34 cellular contexts compared by ENCODE assay signal in genomic region chr7:28804157-28804556, GRCh38.
"Had no signal": no experiment of that assay in that cellular context is flagged by ENCODE, and none has a peak within 500 bp of the region (broad histone marks: within the 10 kb centered on the region; RNA-seq: fewer than 3 reads in every experiment).

No MANE protein-coding gene starts in this region.

- DNase-seq: activated B cell treated with CpG ODN at 0.5 μM for 24 hours; activated CD4-positive, alpha-beta memory T cell treated with anti-CD3 and anti-CD28 coated beads for 36 hours; activated CD4-positive, alpha-beta T cell treated with anti-CD3 and anti-CD28 coated beads for 36 hours; activated CD4-positive, alpha-beta T cell treated with anti-CD3 and anti-CD28 coated beads, Interleukin-2, amount 10 ng/mL, durations not matched to agents 24 days and 14 days; activated CD4-positive, CD25-positive, alpha-beta regulatory T cell treated with anti-CD3 and anti-CD28 coated beads, Interleukin-2, amount 50 U/mL, for 72 hours; activated CD8-positive, alpha-beta memory T cell treated with anti-CD3 and anti-CD28 coated beads, Interleukin-2, amount 10 ng/mL, durations not matched to agents 7 days and 5 days; activated CD8-positive, alpha-beta memory T cell treated with anti-CD3 and anti-CD28 coated beads, Interleukin-2, amount 50 U/mL, for 4 hours; activated CD8-positive, alpha-beta T cell treated with anti-CD3 and anti-CD28 coated beads, Interleukin-2, amount 10 ng/mL, durations not matched to agents 7 days and 5 days; activated effector memory CD4-positive, alpha-beta T cell treated with anti-CD3 and anti-CD28 coated beads, Interleukin-2, amount 50 U/mL, for 16 hours; activated naive CD4-positive, alpha-beta T cell treated with anti-CD3 and anti-CD28 coated beads for 36 hours; activated naive CD8-positive, alpha-beta T cell treated with anti-CD3 and anti-CD28 coated beads, Interleukin-2, amount 10 ng/mL, durations not matched to agents 7 days and 5 days; activated T-cell treated with anti-CD3 and anti-CD28 coated beads, Interleukin-2, amount 50 U/mL, for 1 hour; activated T-cell treated with anti-CD3 and anti-CD28 coated beads, Interleukin-2, amount 50 U/mL, for 48 hours; brain microvascular endothelial cell; dermis blood vessel endothelial cell; effector CD4-positive, alpha-beta T cell; effector memory CD8-positive, alpha-beta T cell; erythroblast; esophagus squamous epithelium; glutamatergic neuron; heart left ventricle; T-helper 1 cell; T-helper 17 cell; T1000; WERI-Rb-1 had no signal

- H3K36me3 Mint-ChIP-seq: activated CD4-positive, alpha-beta memory T cell treated with anti-CD3 and anti-CD28 coated beads for 36 hours; activated CD8-positive, alpha-beta memory T cell treated with anti-CD3 and anti-CD28 coated beads, Interleukin-2, amount 10 ng/mL, durations not matched to agents 7 days and 5 days; activated naive CD4-positive, alpha-beta T cell treated with anti-CD3 and anti-CD28 coated beads, Interleukin-2, amount 50 U/mL, for 72 hours; activated naive CD8-positive, alpha-beta T cell treated with anti-CD3 and anti-CD28 coated beads, Interleukin-2, amount 10 ng/mL, durations not matched to agents 7 days and 5 days had no signal

- H3K27me3 ChIP-seq: ascending aorta, brain microvascular endothelial cell, esophagus squamous epithelium, heart left ventricle had no signal

- H3K27ac Mint-ChIP-seq: activated B cell treated with CpG ODN at 0.5 μM for 24 hours; activated CD4-positive, alpha-beta memory T cell treated with anti-CD3 and anti-CD28 coated beads for 36 hours; activated CD4-positive, alpha-beta T cell treated with anti-CD3 and anti-CD28 coated beads for 36 hours; activated CD4-positive, alpha-beta T cell treated with anti-CD3 and anti-CD28 coated beads, Interleukin-2, amount 10 ng/mL, durations not matched to agents 24 days and 14 days; activated CD8-positive, alpha-beta memory T cell treated with anti-CD3 and anti-CD28 coated beads, Interleukin-2, amount 10 ng/mL, durations not matched to agents 7 days and 5 days; activated CD8-positive, alpha-beta T cell treated with anti-CD3 and anti-CD28 coated beads, Interleukin-2, amount 10 ng/mL, durations not matched to agents 7 days and 5 days; activated naive CD4-positive, alpha-beta T cell treated with anti-CD3 and anti-CD28 coated beads for 36 hours; activated naive CD4-positive, alpha-beta T cell treated with anti-CD3 and anti-CD28 coated beads, Interleukin-2, amount 50 U/mL, for 72 hours; activated naive CD8-positive, alpha-beta T cell treated with anti-CD3 and anti-CD28 coated beads, Interleukin-2, amount 10 ng/mL, durations not matched to agents 7 days and 5 days; activated T-helper 1 cell treated with anti-CD3 and anti-CD28 coated beads, Interleukin-12 subunit alpha, Interleukin-12 subunit beta, Interleukin-2, Interleukin-4 antibody, amounts not matched to agents 30 ng/mL and 10 ng/mL and 1 ng/mL, durations not matched to agents 14 hours and 24 hours and 36 hours; activated T-helper 2 cell treated with anti-CD3 and anti-CD28 coated beads, Interferon-gamma antibody, Interleukin-2, Interleukin-4, amounts not matched to agents 10 μg/mL and 5 μg/mL and 100 μg/mL, durations not matched to agents 14 hours and 24 hours and 36 hours; effector memory CD8-positive, alpha-beta T cell; T-helper 17 cell; T-helper 2 cell treated with Interferon-gamma antibody and Interleukin-4, amounts not matched to agents 5 μg/mL and 100 μg/mL, for 36 hours had no signal

- H3K4me3 ChIP-seq: ascending aorta, coronary artery, esophagus squamous epithelium, heart left ventricle had no signal

- H3K36me3 ChIP-seq: ascending aorta, brain microvascular endothelial cell, esophagus squamous epithelium, WERI-Rb-1 had no signal

- H3K27ac ChIP-seq: ascending aorta, brain microvascular endothelial cell, coronary artery, esophagus squamous epithelium, heart left ventricle, WERI-Rb-1 had no signal

- H3K9me3 Mint-ChIP-seq: activated B cell treated with CpG ODN at 0.5 μM for 24 hours; activated CD4-positive, alpha-beta memory T cell treated with anti-CD3 and anti-CD28 coated beads for 36 hours; activated CD4-positive, alpha-beta T cell treated with anti-CD3 and anti-CD28 coated beads, Interleukin-2, amount 10 ng/mL, durations not matched to agents 24 days and 14 days; activated naive CD4-positive, alpha-beta T cell treated with anti-CD3 and anti-CD28 coated beads for 36 hours; activated naive CD8-positive, alpha-beta T cell treated with anti-CD3 and anti-CD28 coated beads, Interleukin-2, amount 10 ng/mL, durations not matched to agents 7 days and 5 days; activated T-helper 1 cell treated with anti-CD3 and anti-CD28 coated beads, Interleukin-12 subunit alpha, Interleukin-12 subunit beta, Interleukin-2, Interleukin-4 antibody, amounts not matched to agents 30 ng/mL and 10 ng/mL and 1 ng/mL, durations not matched to agents 14 hours and 24 hours and 36 hours; activated T-helper 2 cell treated with anti-CD3 and anti-CD28 coated beads, Interferon-gamma antibody, Interleukin-2, Interleukin-4, amounts not matched to agents 10 μg/mL and 5 μg/mL and 100 μg/mL, durations not matched to agents 14 hours and 24 hours and 36 hours; T-helper 2 cell treated with Interferon-gamma antibody and Interleukin-4, amounts not matched to agents 5 μg/mL and 100 μg/mL, for 36 hours had no signal

- FAIRE-seq: bronchial epithelial cell, frontal cortex had no signal

- H3K9me3 ChIP-seq: ascending aorta, esophagus squamous epithelium, heart left ventricle had no signal

- H3K4me3 Mint-ChIP-seq: activated B cell treated with CpG ODN at 0.5 μM for 24 hours; activated CD4-positive, alpha-beta memory T cell treated with anti-CD3 and anti-CD28 coated beads for 36 hours; activated CD4-positive, alpha-beta T cell treated with anti-CD3 and anti-CD28 coated beads for 36 hours; activated CD4-positive, alpha-beta T cell treated with anti-CD3 and anti-CD28 coated beads, Interleukin-2, amount 10 ng/mL, durations not matched to agents 24 days and 14 days; activated CD8-positive, alpha-beta memory T cell treated with anti-CD3 and anti-CD28 coated beads, Interleukin-2, amount 10 ng/mL, durations not matched to agents 7 days and 5 days; activated CD8-positive, alpha-beta T cell treated with anti-CD3 and anti-CD28 coated beads, Interleukin-2, amount 10 ng/mL, durations not matched to agents 7 days and 5 days; activated naive CD4-positive, alpha-beta T cell treated with anti-CD3 and anti-CD28 coated beads for 36 hours; activated naive CD8-positive, alpha-beta T cell treated with anti-CD3 and anti-CD28 coated beads, Interleukin-2, amount 10 ng/mL, durations not matched to agents 7 days and 5 days; activated T-helper 1 cell treated with anti-CD3 and anti-CD28 coated beads, Interleukin-12 subunit alpha, Interleukin-12 subunit beta, Interleukin-2, Interleukin-4 antibody, amounts not matched to agents 30 ng/mL and 10 ng/mL and 1 ng/mL, durations not matched to agents 14 hours and 24 hours and 36 hours; central memory CD8-positive, alpha-beta T cell; effector memory CD8-positive, alpha-beta T cell; T-helper 17 cell; T-helper 2 cell treated with Interferon-gamma antibody and Interleukin-4, amounts not matched to agents 5 μg/mL and 100 μg/mL, for 36 hours had no signal

- H3K4me1 Mint-ChIP-seq: activated CD4-positive, alpha-beta T cell treated with anti-CD3 and anti-CD28 coated beads for 36 hours; activated CD4-positive, alpha-beta T cell treated with anti-CD3 and anti-CD28 coated beads, Interleukin-2, amount 10 ng/mL, durations not matched to agents 24 days and 14 days; activated CD8-positive, alpha-beta memory T cell treated with anti-CD3 and anti-CD28 coated beads, Interleukin-2, amount 10 ng/mL, durations not matched to agents 7 days and 5 days; central memory CD8-positive, alpha-beta T cell; T-helper 17 cell had no signal

- ATAC-seq: activated CD4-positive, alpha-beta T cell treated with anti-CD3 and anti-CD28 coated beads for 36 hours; activated CD8-positive, alpha-beta memory T cell treated with anti-CD3 and anti-CD28 coated beads, Interleukin-2, amount 10 ng/mL, durations not matched to agents 7 days and 5 days; activated CD8-positive, alpha-beta T cell treated with anti-CD3 and anti-CD28 coated beads, Interleukin-2, amount 10 ng/mL, durations not matched to agents 7 days and 5 days; effector memory CD8-positive, alpha-beta T cell; T-helper 17 cell had no signal

- H3K4me1 ChIP-seq: ascending aorta, esophagus squamous epithelium had no signal

- H3K27me3 Mint-ChIP-seq: activated B cell treated with CpG ODN at 0.5 μM for 24 hours; activated CD4-positive, alpha-beta memory T cell treated with anti-CD3 and anti-CD28 coated beads for 36 hours; activated CD4-positive, alpha-beta T cell treated with anti-CD3 and anti-CD28 coated beads, Interleukin-2, amount 10 ng/mL, durations not matched to agents 24 days and 14 days; activated CD8-positive, alpha-beta memory T cell treated with anti-CD3 and anti-CD28 coated beads, Interleukin-2, amount 10 ng/mL, durations not matched to agents 7 days and 5 days; activated naive CD8-positive, alpha-beta T cell treated with anti-CD3 and anti-CD28 coated beads, Interleukin-2, amount 10 ng/mL, durations not matched to agents 7 days and 5 days had no signal
